Comparison of ENCODE assay signal across 20 cellular contexts in the genomic region with DNA sequence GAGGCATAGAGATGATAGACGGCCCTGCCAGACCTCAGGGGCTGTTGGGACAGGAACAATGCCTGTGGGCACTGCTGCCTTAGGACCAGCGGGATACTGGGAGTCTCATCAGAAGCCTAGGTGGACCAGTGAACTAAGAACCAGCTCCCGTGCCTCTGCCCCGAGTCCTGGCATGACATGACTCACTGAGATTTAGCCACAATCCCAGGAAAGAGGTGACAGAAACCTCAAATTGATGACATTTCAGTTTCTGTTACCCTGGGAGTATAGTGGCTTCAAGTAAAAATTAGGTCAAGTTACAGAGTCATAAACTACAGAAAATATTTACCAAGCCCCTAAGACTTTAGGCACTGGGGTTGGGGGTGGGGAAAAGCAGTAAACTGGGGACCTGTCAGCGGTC.
A peak's percentile ranks its signal among the peaks of the same experiment; 100 is the strongest.
DNase-seq lines count a peak whose midpoint lies in the region; ATAC-seq and TF ChIP-seq lines count a peak whose summit lies in the region.
"Had no signal": no experiment of that assay in that cellular context is flagged by ENCODE, and none has a peak within 500 bp of the region (broad histone marks: within the 10 kb centered on the region; RNA-seq: fewer than 3 reads in every experiment).

No MANE protein-coding gene starts in this region.

- H3K9me3 ChIP-seq in PC-9 (ENCODE audit: insufficient read depth, low read depth) = no peaks in the 10 kb centered on the region
- H3K9me3 ChIP-seq in neuronal stem cell (replicated peaks in 1 of 2; ENCODE audit: control insufficient read depth in 2 of 2, insufficient read depth in 1 of 2, low read depth in 1 of 2, low read length in 2 of 2) = peaks cover 0 to 4% of the 10 kb centered on the region in 2 donors
- H3K9me3 ChIP-seq in uterus = no peaks in the 10 kb centered on the region
- H3K9me3 ChIP-seq: lower lobe of right lung, prostate gland, SJCRH30, tibial nerve had no signal

- POLR2A ChIA-PET in PC-9 (lab: Charles Lee; ENCODE audit: unreplicated experiment) = no interaction called here

- H2AFZ ChIP-seq in PC-9 (no peak overlapping the region), neuronal stem cell (ENCODE audit: low read length) (no peak overlapping the region)
- H2AFZ ChIP-seq: neural progenitor cell had no signal

- no CpG with 5 or more reads among the region's 5 CpGs for WGBS in neuronal stem cell (ENCODE audit: extremely low coverage in 2 of 2, insufficient read length in 2 of 2, insufficient replicate concordance in 1 of 2), 2 donors

- no peak overlapping the region for H2BK5ac ChIP-seq in neuronal stem cell (ENCODE audit: low read length)

- H3K36me3 ChIP-seq in PC-9 (ENCODE audit: low read depth) (no peaks in the 10 kb centered on the region), neuronal stem cell (replicated peaks in 1 of 2; ENCODE audit: control insufficient read depth in 2 of 2, insufficient read depth in 2 of 2, low read length in 2 of 2) (no peaks in the 10 kb centered on the region), uterus (no peaks in the 10 kb centered on the region)
- H3K36me3 ChIP-seq: lower lobe of right lung, neural progenitor cell, prostate gland, SJCRH30, tibial nerve had no signal

- H3F3A ChIP-seq in PC-9 (ENCODE audit: insufficient read depth, low read depth) = peaks cover 15% of the 10 kb centered on the region

- H3K79me1 ChIP-seq in neuronal stem cell (ENCODE audit: low read depth, low read length) = no peaks in the 10 kb centered on the region

- no peak overlapping the region for H4K91ac ChIP-seq in neuronal stem cell (ENCODE audit: low read depth, low read length, poor library complexity)

- no peak overlapping the region for H3K4ac ChIP-seq in neuronal stem cell (ENCODE audit: low read length)

- no peak for TF ChIP-seq POLR2A in uterus (IDR thresholded peaks at IDR 0.05)

- H3K4me1 ChIP-seq in PC-9 (replicated peaks; ENCODE audit: insufficient read depth) (peaks cover 25% of the 10 kb centered on the region), neuronal stem cell (ENCODE audit: control insufficient read depth in 2 of 2, insufficient read depth in 1 of 2, low read depth in 1 of 2, low read length in 2 of 2) (peaks cover 1 to 6% of the 10 kb centered on the region in 2 donors), uterus (no peaks in the 10 kb centered on the region)
- H3K4me1 ChIP-seq: prostate gland, SJCRH30 had no signal

- H3K18ac ChIP-seq in neuronal stem cell (ENCODE audit: low read length) = peak overlapping the region; percentile 54

- no TSS peak for BruUV-seq in PC-9 (replicated peaks; lab: Mats Ljungman, UMichigan)

- no peaks in the 10 kb centered on the region for H3K9me2 ChIP-seq in PC-9 (ENCODE audit: insufficient read depth)

- H3K27ac ChIP-seq in PC-9 = peak overlapping the region; percentile 42
- no peak overlapping the region for H3K27ac ChIP-seq in neuronal stem cell (replicated peaks; ENCODE audit: low read length)
- no peak overlapping the region for H3K27ac ChIP-seq in uterus
- H3K27ac ChIP-seq: HL-60, lower lobe of right lung, neural progenitor cell, prostate gland, SJCRH30, tibial nerve had no signal

- H3K23ac ChIP-seq in neuronal stem cell (ENCODE audit: low read depth, low read length, poor library complexity) = no peak overlapping the region

- no peak overlapping the region for H3K14ac ChIP-seq in neuronal stem cell (ENCODE audit: low read length)

- 0 out of 2 replicates have a peak overlapping the region, but pooled peaks have one; percentile 1 for H3K4me2 ChIP-seq in PC-9
- no peak overlapping the region for H3K4me2 ChIP-seq in neuronal stem cell (ENCODE audit: insufficient read depth, low read length, poor library complexity, severe bottlenecking)
- H3K4me2 ChIP-seq: neural progenitor cell had no signal

- CTCF ChIA-PET in PC-9 (lab: Charles Lee) = no interaction called here

- intact Hi-C loops in PC-9 (cut with micrococcal nuclease; ENCODE audit: unreplicated experiment) = no loop called here
- intact Hi-C loops in uterus (cut with DNase I; ENCODE audit: low total_unique reads) = no loop called here

- ATAC-seq in GM18868 (IDR thresholded peaks at IDR 0.05; ENCODE audit: unreplicated experiment) (peak; percentile 31), HG02588 (IDR thresholded peaks at IDR 0.05; ENCODE audit: unreplicated experiment) (peak; percentile 14), HG02870 (IDR thresholded peaks at IDR 0.05; ENCODE audit: unreplicated experiment) (no peak)
- ATAC-seq: lower lobe of right lung had no signal

- DNase-seq in PC-9 (peak; percentile 7 to 76), neuronal stem cell (ENCODE audit: low spot score) (no peak), NCI-H1105 treated with DMSO at 0.1 percent for 48 hours (lab: John Stamatoyannopoulos, UW) (no peak), uterus (no peak)
- DNase-seq: activated effector memory CD4-positive, alpha-beta T cell treated with anti-CD3 and anti-CD28 coated beads, Interleukin-2, amount 50 U/mL, for 16 hours; CD4-positive, alpha-beta T cell; DMS153; lower lobe of right lung; NCI-H1436; NCI-H2171; SJCRH30; stimulated activated CD4-positive, alpha-beta T cell treated with anti-CD3 and anti-CD28 coated beads, Interleukin-2, amount 100 ng/mL, for 24 hours; stimulated activated naive CD4-positive, alpha-beta T cell had no signal

- no peaks in the 10 kb centered on the region for H3K79me2 ChIP-seq in PC-9 (ENCODE audit: low read depth)

- H3K27me3 ChIP-seq in PC-9 (ENCODE audit: insufficient read depth, low read depth) = no peaks in the 10 kb centered on the region
- H3K27me3 ChIP-seq in neuronal stem cell (ENCODE audit: control insufficient read depth in 3 of 3, insufficient read depth in 3 of 3, low read depth in 1 of 3, low read length in 3 of 3) = peaks cover 0 to 7% (median under 1%) of the 10 kb centered on the region in 3 experiments
- H3K27me3 ChIP-seq in uterus = no peaks in the 10 kb centered on the region
- H3K27me3 ChIP-seq: neural progenitor cell, SJCRH30, tibial nerve had no signal

- H2AK5ac ChIP-seq in neuronal stem cell (ENCODE audit: low read depth, low read length) = no peak overlapping the region

- H2BK15ac ChIP-seq in neuronal stem cell (ENCODE audit: low read length) = no peak overlapping the region

- no peak overlapping the region for H2BK12ac ChIP-seq in neuronal stem cell (ENCODE audit: low read length)

- TF ChIP-seq CTCF in PC-9 (conservative IDR thresholded peaks at IDR 0.05) (no peak), uterus (IDR thresholded peaks at IDR 0.05) (no peak)

- H4K8ac ChIP-seq in neuronal stem cell (ENCODE audit: low read depth, low read length) = no peak overlapping the region

- H3K9ac ChIP-seq in neuronal stem cell (ENCODE audit: low read depth, low read length, poor library complexity) = no peak overlapping the region
- H3K9ac ChIP-seq: neural progenitor cell had no signal

- H3K4me3 ChIP-seq in PC-9 (no peak overlapping the region), neuronal stem cell (ENCODE audit: low read length in 2 of 2) (peak overlapping the region in 1 of 2 donors; percentile 4), uterus (no peak overlapping the region)
- H3K4me3 ChIP-seq: lower lobe of right lung, neural progenitor cell, prostate gland, SJCRH30, tibial nerve had no signal

- no peak overlapping the region for H2BK120ac ChIP-seq in neuronal stem cell (ENCODE audit: low read depth, low read length)

- no peaks in the 10 kb centered on the region for H4K20me1 ChIP-seq in PC-9 (ENCODE audit: insufficient read depth)

Comparison
In these comparisons a context has a peak if more than half of its experiments do, and no peak if none do; other contexts are left out.
1. DNase-seq: peak in PC-9 (2 of 2); none in neuronal stem cell (single experiment), NCI-H1105 treated with DMSO at 0.1 percent for 48 hours (single experiment) and uterus (0 of 2).